ENCODE assay signal across 9 cellular contexts in the genomic region with DNA sequence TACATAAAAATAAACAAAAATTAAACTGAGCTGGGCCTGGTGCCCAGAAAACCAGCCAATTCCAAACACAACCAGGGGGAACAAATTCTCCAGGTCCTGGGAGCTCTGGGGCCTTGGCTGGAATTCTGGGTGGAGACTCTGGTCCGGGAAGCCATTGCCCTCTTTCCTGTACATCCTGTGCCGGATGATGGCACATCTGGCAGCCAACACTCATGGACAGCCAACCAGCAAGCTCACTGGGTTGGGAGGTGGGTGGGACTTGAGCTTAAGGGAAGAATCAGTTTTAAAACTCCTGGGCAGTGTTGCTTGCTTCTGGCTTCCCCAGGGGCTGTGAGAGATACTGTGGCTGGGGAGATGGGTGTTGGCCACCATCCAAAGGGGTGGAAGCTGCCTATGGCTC. TPM values are rescaled to one million over a fixed set of nuclear protein-coding genes. Genes with fewer than 3 reads are reported as not detected.
DNase-seq lines count a peak whose midpoint lies in the region; ATAC-seq and TF ChIP-seq lines count a peak whose summit lies in the region.
"Had no signal": no experiment of that assay in that cellular context is flagged by ENCODE, and none has a peak within 500 bp of the region (broad histone marks: within the 10 kb centered on the region; RNA-seq: fewer than 3 reads in every experiment).

No MANE protein-coding gene starts in this region.

- intact Hi-C loops in transverse colon (cut with DNase I; ENCODE audit: low total_unique reads) = no loop called here

- no peaks in the 10 kb centered on the region for H3K36me3 ChIP-seq in transverse colon

- TF ChIP-seq POLR2A in transverse colon (IDR thresholded peaks at IDR 0.05) = no peak

- no peaks in the 10 kb centered on the region for H3K9me3 ChIP-seq in transverse colon

- in situ Hi-C loops in transverse colon (cut with MboI; ENCODE audit: low pct_ligation_motif_present in 1 of 4, low pct_unique_long_range_greater_than_20kb in 1 of 4, low sequenced_read_pairs in 3 of 4) = no loop called here

- 42% methylated on average over 2 of the region's 2 CpGs; no CpG with 5 or more reads in 1 of the 2 donors for WGBS in transverse colon (ENCODE audit: low coverage in 1 of 2), 2 donors

- ATAC-seq in GM21717 (IDR thresholded peaks at IDR 0.05; ENCODE audit: unreplicated experiment) = no peak

- TF ChIP-seq CTCF in cardiac fibroblast (IDR thresholded peaks at IDR 0.05; ENCODE audit: low read depth, low read length) (no peak), transverse colon (IDR thresholded peaks at IDR 0.05) (no peak)

- H3K27ac ChIP-seq in layer of hippocampus (ENCODE audit: low read depth, low read length) = peak overlapping the region; percentile 79
- H3K27ac ChIP-seq in transverse colon = peak overlapping the region; percentile 38 to 65 (median 61)

- H3K4me1 ChIP-seq in transverse colon = peaks cover 0 to 12% (median 0%) of the 10 kb centered on the region in 4 donors

- TF ChIP-seq EP300 in transverse colon (IDR thresholded peaks at IDR 0.05; ENCODE audit: low read depth) = no peak

- peak; percentile 27 for DNase-seq in NCI-H1694 (lab: John Stamatoyannopoulos, UW)
- DNase-seq in NCI-H1694 treated with DMSO at 0.1 percent for 48 hours (lab: John Stamatoyannopoulos, UW) = no peak
- peak; percentile 70 to 79 for DNase-seq in cardiac fibroblast (ENCODE audit: low read depth in 2 of 2)
- DNase-seq in transverse colon = no peak
- no peak for DNase-seq in activated CD4-positive, alpha-beta T cell treated with anti-CD3 and anti-CD28 coated beads for 48 hours
- no peak for DNase-seq in NCI-H1436 (lab: John Stamatoyannopoulos, UW)
- DNase-seq: nephron progenitor cell had no signal

- H3K4me3 ChIP-seq in cardiac fibroblast (replicated peaks in 1 of 2; ENCODE audit: low read depth in 2 of 2, low read length in 2 of 2) (no peak overlapping the region), transverse colon (no peak overlapping the region)

- H3K27me3 ChIP-seq in layer of hippocampus (ENCODE audit: control insufficient read depth, insufficient read depth, low read length) = no peaks in the 10 kb centered on the region
- H3K27me3 ChIP-seq in transverse colon = no peaks in the 10 kb centered on the region

RNA-seq across cellular contexts. Expression of a gene that starts 56.1 kb away (rescaled TPM):
- 100 to 1,000 TPM in 3 of 4 donors, 10 to 100 TPM in 1; 92.5 to 217 (median 164) TPM for total RNA-seq in transverse colon

Comparison
In these comparisons a context has a peak if more than half of its experiments do, and no peak if none do; other contexts are left out.
1. DNase-seq: peak in NCI-H1694 (single experiment) and cardiac fibroblast (2 of 2); none in NCI-H1694 treated with DMSO at 0.1 percent for 48 hours (single experiment), transverse colon (single experiment), activated CD4-positive, alpha-beta T cell treated with anti-CD3 and anti-CD28 coated beads for 48 hours (single experiment) and NCI-H1436 (single experiment).